In genomic region chr16:15650019-15650697, GRCh38 we compare ENCODE assay signal across 8 cellular contexts. TPM values are rescaled to one million over a fixed set of nuclear protein-coding genes. Genes with fewer than 3 reads are reported as not detected.
A peak's percentile ranks its signal among the peaks of the same experiment; 100 is the strongest.
DNase-seq lines count a peak whose midpoint lies in the region; ATAC-seq, FAIRE-seq and TF ChIP-seq lines count a peak whose summit lies in the region.

A gene with protein sequence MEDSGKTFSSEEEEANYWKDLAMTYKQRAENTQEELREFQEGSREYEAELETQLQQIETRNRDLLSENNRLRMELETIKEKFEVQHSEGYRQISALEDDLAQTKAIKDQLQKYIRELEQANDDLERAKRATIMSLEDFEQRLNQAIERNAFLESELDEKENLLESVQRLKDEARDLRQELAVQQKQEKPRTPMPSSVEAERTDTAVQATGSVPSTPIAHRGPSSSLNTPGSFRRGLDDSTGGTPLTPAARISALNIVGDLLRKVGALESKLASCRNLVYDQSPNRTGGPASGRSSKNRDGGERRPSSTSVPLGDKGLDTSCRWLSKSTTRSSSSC (plus strand): TSS chr16:15650245. CDS start chr16:15664779, 14,534 bp downstream.

- in situ Hi-C loops in G401 (cut with HindIII; ENCODE audit: low sequenced_read_pairs) = no loop called here

- peak within 1 kb of the TSS; percentile 84 to 99 (median 94) for H3K27ac ChIP-seq in gastroesophageal sphincter
- peak within 1 kb of the TSS; percentile 95 for H3K27ac ChIP-seq in neutrophil
- H3K27ac ChIP-seq in subcutaneous abdominal adipose tissue (ENCODE audit: low read depth, low read length) = peak within 1 kb of the TSS; percentile 57

- H3K4me3 ChIP-seq in gastroesophageal sphincter = peak within 1 kb of the TSS; percentile 74 to 84
- peak within 1 kb of the TSS; percentile 97 to 98 for H3K4me3 ChIP-seq in neutrophil (ENCODE audit: low read depth in 1 of 2, low read length in 1 of 2)
- H3K4me3 ChIP-seq in subcutaneous abdominal adipose tissue (ENCODE audit: low read depth in 1 of 5, low read length in 5 of 5) = peak within 1 kb of the TSS; percentile 86 to 96 (median 94)

- H3K36me3 ChIP-seq in gastroesophageal sphincter (no peaks in the 10 kb centered on the region), neutrophil (peaks cover 29% of the 10 kb centered on the region), subcutaneous abdominal adipose tissue (ENCODE audit: control insufficient read depth in 5 of 5, insufficient read depth in 5 of 5, low read length in 5 of 5) (peaks cover 0 to 3% (median 0%) of the 10 kb centered on the region in 5 donors)

- H3K27me3 ChIP-seq in gastroesophageal sphincter = no peaks in the 10 kb centered on the region
- H3K27me3 ChIP-seq in neutrophil = no peaks in the 10 kb centered on the region
- no peaks in the 10 kb centered on the region for H3K27me3 ChIP-seq in subcutaneous abdominal adipose tissue (ENCODE audit: control insufficient read depth in 5 of 5, insufficient read depth in 4 of 5, low read length in 5 of 5)

- TF ChIP-seq EP300 in gastroesophageal sphincter (IDR thresholded peaks at IDR 0.05) = no peak

- peaks cover 0 to 52% (median 14%) of the 10 kb centered on the region in 3 donors for H3K4me1 ChIP-seq in gastroesophageal sphincter
- peaks cover 30 to 35% of the 10 kb centered on the region in 2 experiments for H3K4me1 ChIP-seq in neutrophil (ENCODE audit: control insufficient read depth in 1 of 2, insufficient read depth in 1 of 2, low read depth in 1 of 2, low read length in 1 of 2)
- peaks cover 3 to 18% (median 15%) of the 10 kb centered on the region in 5 donors for H3K4me1 ChIP-seq in subcutaneous abdominal adipose tissue (ENCODE audit: control insufficient read depth in 5 of 5, insufficient read depth in 5 of 5, low read length in 5 of 5)

- H3K9me3 ChIP-seq in gastroesophageal sphincter = no peaks in the 10 kb centered on the region
- no peaks in the 10 kb centered on the region for H3K9me3 ChIP-seq in neutrophil
- H3K9me3 ChIP-seq in subcutaneous abdominal adipose tissue (ENCODE audit: control insufficient read depth in 5 of 5, low read length in 5 of 5) = no peaks in the 10 kb centered on the region

- TF ChIP-seq CTCF in gastroesophageal sphincter (IDR thresholded peaks at IDR 0.05) (peak in 1 of 4 experiments; percentile 9), neutrophil (IDR thresholded peaks at IDR 0.05) (peak; percentile 65)

- WGBS in gastroesophageal sphincter (ENCODE audit: low coverage in 1 of 2), 2 donors = 0% methylated on average over 17 to 19 of the region's 71 CpGs

- peak; percentile 78 for TF ChIP-seq POLR2A in H54 (IDR thresholded peaks at IDR 0.05; ENCODE audit: low read depth, low read length)
- peak; percentile 80 to 83 for TF ChIP-seq POLR2A in gastroesophageal sphincter (IDR thresholded peaks at IDR 0.05)

- ATAC-seq in gastroesophageal sphincter = peak; percentile 99

- H3K9ac ChIP-seq in subcutaneous abdominal adipose tissue (ENCODE audit: low read length in 5 of 5) = peak within 1 kb of the TSS in 4 of 5 donors; percentile 83 to 93 (median 86)

- DNase-seq in G401 (ENCODE audit: low spot score) = peak; percentile 83
- peak; percentile 87 for DNase-seq in H54 (ENCODE audit: insufficient read length, low spot score)
- peak; percentile 91 for DNase-seq in M059J (ENCODE audit: low read depth)
- DNase-seq in SK-N-DZ (ENCODE audit: low spot score) = peak; percentile 87
- DNase-seq in activated naive CD4-positive, alpha-beta T cell treated with Interleukin-2 at 50 U/mL for 16 hours = peak; percentile 88

- no peak for FAIRE-seq in H54 (lab: Jason Lieb, UNC)

RNA-seq across cellular contexts. Expression of the gene that starts here (rescaled TPM):
- total RNA-seq in G401 (2014; rRNA removed; shearing (Covaris generic)) = 27.0 and 28.0 TPM in 2 replicates
- 57.7 and 78.6 TPM in 2 replicates for total RNA-seq in M059J (2014; rRNA removed; shearing (Covaris generic))
- 45.1 and 58.2 TPM in 2 replicates for polyA plus RNA-seq in SK-N-DZ (2014; cell fraction: cytosol; rRNA removed)
- polyA plus RNA-seq in SK-N-DZ (2014; cell fraction: nucleus; rRNA removed) = 21.8 and 26.0 TPM in 2 replicates
- 100 to 1,000 TPM in 1 of 4 donors, 10 to 100 TPM in 3; 34.9 to 123 (median 62.3) TPM for total RNA-seq in gastroesophageal sphincter

Comparison
In these comparisons a context has a peak if more than half of its experiments do, and no peak if none do; other contexts are left out.
1. Peak in every context shown above with its lines: DNase-seq, ATAC-seq, H3K4me3 ChIP-seq and H3K27ac ChIP-seq.